27 cellular contexts compared by ENCODE assay signal in the genomic region with DNA sequence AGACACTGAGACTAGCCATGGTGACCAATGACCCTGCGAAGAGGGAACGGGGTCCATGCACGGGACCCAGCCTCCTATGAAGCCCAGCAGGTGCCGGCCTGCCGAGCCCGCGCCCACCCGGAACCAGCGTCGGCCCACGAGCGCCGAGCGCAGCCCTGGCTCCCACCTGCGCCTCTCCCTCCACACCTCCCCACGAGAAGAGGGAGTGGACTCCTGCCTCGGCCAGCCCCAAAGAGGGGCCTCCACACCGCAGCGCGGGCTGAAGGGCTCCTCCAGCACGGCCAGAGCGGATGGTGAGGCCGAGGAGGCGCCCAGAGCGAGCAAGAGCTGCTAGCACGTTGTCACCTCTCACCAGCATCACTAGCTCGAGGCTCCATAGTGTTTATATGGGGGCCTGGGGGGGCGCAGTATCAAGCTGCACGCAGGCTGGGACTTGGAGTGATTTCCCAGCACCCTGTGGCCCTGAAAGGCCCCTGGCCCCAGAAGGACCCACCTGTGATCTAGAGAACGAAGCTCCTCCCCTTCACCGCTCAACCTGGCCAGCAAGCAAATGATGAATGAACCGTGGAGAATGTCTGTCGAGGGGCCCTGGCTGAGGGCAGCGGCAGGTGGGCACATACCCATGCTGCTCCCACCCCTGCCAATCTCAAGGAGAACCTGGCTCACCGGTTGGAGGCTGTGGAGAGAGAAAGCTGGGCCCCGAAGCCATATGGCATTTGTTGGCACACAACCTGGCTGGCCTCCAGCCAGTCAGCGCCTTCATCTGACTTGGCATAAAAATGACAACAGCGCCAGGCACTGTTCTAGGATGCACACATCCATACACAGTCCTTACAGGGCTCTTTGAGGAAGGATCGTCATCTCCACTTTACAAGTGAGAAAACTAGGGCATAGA. TPM values are rescaled to one million over a fixed set of nuclear protein-coding genes. Genes with fewer than 3 reads are reported as not detected.
DNase-seq lines count a peak whose midpoint lies in the region; TF ChIP-seq lines count a peak whose summit lies in the region.
"Had no signal": no experiment of that assay in that cellular context is flagged by ENCODE, and none has a peak within 500 bp of the region (broad histone marks: within the 10 kb centered on the region; RNA-seq: fewer than 3 reads in every experiment).

No MANE protein-coding gene starts in this region.

- H3K27ac Mint-ChIP-seq in brain, result peak overlapping the region in 3 of 5 experiments; percentile 38 to 94 (median 64)
- H3K27ac Mint-ChIP-seq: CD4-positive, alpha-beta T cell had no signal

- peaks cover 54% of the 10 kb centered on the region for H3K4me1 Mint-ChIP-seq in brain

- H4K20me1 ChIP-seq in osteoblast (ENCODE audit: insufficient read depth, low read length), result no peaks in the 10 kb centered on the region
- no peaks in the 10 kb centered on the region for H4K20me1 ChIP-seq in mammary epithelial cell (ENCODE audit: insufficient read depth, low read length)
- H4K20me1 ChIP-seq: BLaER1 treated with 17β-estradiol and CSF1 and Interleukin-3, amounts not matched to agents 10 nM and 100 nM had no signal

- no peaks in the 10 kb centered on the region for H3K36me3 Mint-ChIP-seq in brain

- H3K4me1 ChIP-seq in osteoblast (ENCODE audit: insufficient read depth, low read length), result no peaks in the 10 kb centered on the region
- H3K4me1 ChIP-seq in mammary epithelial cell (ENCODE audit: insufficient read depth, low read length), result no peaks in the 10 kb centered on the region
- H3K4me1 ChIP-seq: A549, SJCRH30 had no signal

- H3K9ac ChIP-seq in mammary epithelial cell (ENCODE audit: insufficient read depth, low read length), result no peak overlapping the region
- H3K9ac ChIP-seq: BLaER1 treated with 17β-estradiol and CSF1 and Interleukin-3, amounts not matched to agents 10 nM and 100 nM had no signal

- H3K79me2 ChIP-seq in osteoblast (ENCODE audit: insufficient read depth, low read length) (no peaks in the 10 kb centered on the region), mammary epithelial cell (ENCODE audit: insufficient read depth, low read length) (no peaks in the 10 kb centered on the region)

- H3K4me3 ChIP-seq in osteoblast (ENCODE audit: insufficient read depth, low read length), result no peak overlapping the region
- no peak overlapping the region for H3K4me3 ChIP-seq in mammary epithelial cell (replicated peaks in 1 of 3; ENCODE audit: insufficient read depth in 1 of 3, low read depth in 2 of 3, low read length in 3 of 3)
- H3K4me3 ChIP-seq: A549; BLaER1 treated with 17β-estradiol and CSF1 and Interleukin-3, amounts not matched to agents 10 nM and 100 nM; SJCRH30 had no signal

- H2AFZ ChIP-seq in osteoblast (ENCODE audit: low read length), result no peak overlapping the region
- H2AFZ ChIP-seq in mammary epithelial cell (ENCODE audit: low read depth, low read length), result no peak overlapping the region

- CTCF ChIA-PET in mammary epithelial cell (lab: Charles Lee; ENCODE audit: low non-redundant PET), result no interaction called here

- no TSS peak for BruUV-seq in mammary epithelial cell (replicated peaks; lab: Mats Ljungman, UMichigan)

- peaks cover 0 to 7% (median 4%) of the 10 kb centered on the region in 5 experiments for H3K9me3 Mint-ChIP-seq in brain
- H3K9me3 Mint-ChIP-seq: CD4-positive, alpha-beta T cell had no signal

- in situ Hi-C loops in mammary epithelial cell (cut with MboI; ENCODE audit: low sequenced_read_pairs in 2 of 2), result no loop called here

- H3K4me2 ChIP-seq in osteoblast (ENCODE audit: insufficient read depth, low read length) (no peak overlapping the region), mammary epithelial cell (ENCODE audit: insufficient read depth, low read depth, low read length) (no peak overlapping the region)
- H3K4me2 ChIP-seq: A549 had no signal

- H3K9me3 ChIP-seq in osteoblast (ENCODE audit: low read depth, low read length), result no peaks in the 10 kb centered on the region
- peaks cover 4% of the 10 kb centered on the region for H3K9me3 ChIP-seq in mammary epithelial cell (replicated peaks; ENCODE audit: insufficient read depth, low read length)
- H3K9me3 ChIP-seq: A549, SJCRH30 had no signal

- dilution Hi-C loops in mammary epithelial cell (cut with HindIII; ENCODE audit: low sequenced_read_pairs), result no loop called here

- H3K27me3 ChIP-seq in osteoblast (ENCODE audit: insufficient read depth, low read length) (no peaks in the 10 kb centered on the region), mammary epithelial cell (ENCODE audit: insufficient read depth, low read length) (no peaks in the 10 kb centered on the region)
- H3K27me3 ChIP-seq: BLaER1 treated with 17β-estradiol and CSF1 and Interleukin-3, amounts not matched to agents 10 nM and 100 nM had no signal

- intact Hi-C loops in mammary epithelial cell (cut with micrococcal nuclease), result no loop called here

- H3K27me3 Mint-ChIP-seq in brain, result no peaks in the 10 kb centered on the region
- H3K27me3 Mint-ChIP-seq: CD4-positive, alpha-beta T cell had no signal

- WGBS in mammary epithelial cell (ENCODE audit: low coverage, missing lambda C conversion rate), result 79% methylated on average over 21 of the region's 39 CpGs

- H3K4me3 Mint-ChIP-seq in brain, result no peak overlapping the region
- H3K4me3 Mint-ChIP-seq: CD4-positive, alpha-beta T cell had no signal

- peak; percentile 81 for DNase-seq in DMS 273 treated with DMSO at 0.1 percent for 48 hours (lab: John Stamatoyannopoulos, UW)
- peak; percentile 91 for DNase-seq in NCI-H1694 treated with DMSO at 0.1 percent for 48 hours (lab: John Stamatoyannopoulos, UW)
- DNase-seq in osteoblast (ENCODE audit: insufficient read length, low spot score, missing footprints), result peak; percentile 38
- DNase-seq in mammary epithelial cell, result no peak
- no peak for DNase-seq in stimulated activated CD4-positive, alpha-beta T cell treated with anti-CD3 and anti-CD28 coated beads, Interleukin-2, amount 100 ng/mL, for 24 hours
- DNase-seq in KG1 (lab: John Stamatoyannopoulos, UW), result no peak
- DNase-seq: AML-193; CD4-positive, alpha-beta T cell; COR-L47; DMS79; EL; GF-D8; H7; Karpas-422; NCI-H1092; NCI-H1436 treated with DMSO at 0.1 percent for 48 hours; NCI-H2029; NCI-H2227 treated with DMSO at 0.1 percent for 48 hours; NCI-H510A treated with DMSO at 0.1 percent for 48 hours; NCI-H748 treated with DMSO at 0.1 percent for 48 hours; NK-92 treated with Interleukin-12 subunit alpha and Interleukin-12 subunit beta, amount 100 ng/mL, for 24 hours; PC-3; SJCRH30 had no signal

- TF ChIP-seq CTCF in brain (conservative IDR thresholded peaks at IDR 0.05) (no peak), osteoblast (IDR thresholded peaks at IDR 0.05; ENCODE audit: extremely low read depth, low read depth, low read length) (no peak), mammary epithelial cell (conservative IDR thresholded peaks at IDR 0.05 in 1 of 2, IDR thresholded peaks at IDR 0.05 in 1 of 2; ENCODE audit: extremely low read depth in 1 of 2, insufficient read depth in 1 of 2, low read depth in 1 of 2, low read length in 2 of 2) (no peak)

- H3K27ac ChIP-seq in osteoblast (ENCODE audit: low read depth, low read length), result no peak overlapping the region
- H3K27ac ChIP-seq in mammary epithelial cell (ENCODE audit: insufficient read depth, low read depth, low read length), result no peak overlapping the region
- H3K27ac ChIP-seq: SJCRH30 had no signal

- no peaks in the 10 kb centered on the region for H3K36me3 ChIP-seq in osteoblast (ENCODE audit: insufficient read depth, low read length)
- no peaks in the 10 kb centered on the region for H3K36me3 ChIP-seq in mammary epithelial cell (ENCODE audit: insufficient read depth, low read length)
- H3K36me3 ChIP-seq: BLaER1 treated with 17β-estradiol and CSF1 and Interleukin-3, amounts not matched to agents 10 nM and 100 nM; SJCRH30 had no signal

RNA-seq across cellular contexts. Expression of gene GHRHR, which starts 30.7 kb away (rescaled TPM):
- polyA plus RNA-seq in brain (ENCODE audit: insufficient read depth, low read depth, low replicate concordance) (1.6 TPM), mammary epithelial cell (not detected)
- total RNA-seq in osteoblast (not detected in 2 replicates), mammary epithelial cell (not detected)
- not detected for polyA minus RNA-seq in mammary epithelial cell
- total RNA-seq: CD4-positive, alpha-beta T cell; HT-29; PC-3; SJCRH30 had no signal
- polyA plus RNA-seq: A549 had no signal

RNA-seq across cellular contexts. Expression of gene ADCYAP1R1, which starts 57.7 kb away (rescaled TPM):
- 16.3 TPM for polyA plus RNA-seq in brain (ENCODE audit: insufficient read depth, low read depth, low replicate concordance)
- total RNA-seq in osteoblast, result not detected in 2 replicates
- total RNA-seq in mammary epithelial cell, result not detected
- polyA plus RNA-seq in mammary epithelial cell, result not detected
- polyA minus RNA-seq in mammary epithelial cell, result not detected
- total RNA-seq: CD4-positive, alpha-beta T cell; HT-29; PC-3; SJCRH30 had no signal

Comparison
In these comparisons a context has a peak if more than half of its experiments do, and no peak if none do; other contexts are left out.
1. DNase-seq: peak in DMS 273 treated with DMSO at 0.1 percent for 48 hours (single experiment), NCI-H1694 treated with DMSO at 0.1 percent for 48 hours (single experiment) and osteoblast (single experiment); none in mammary epithelial cell (single experiment), stimulated activated CD4-positive, alpha-beta T cell treated with anti-CD3 and anti-CD28 coated beads, Interleukin-2, amount 100 ng/mL, for 24 hours (0 of 2) and KG1 (single experiment).